Comparison of ENCODE assay signal across 17 cellular contexts in the genomic region with DNA sequence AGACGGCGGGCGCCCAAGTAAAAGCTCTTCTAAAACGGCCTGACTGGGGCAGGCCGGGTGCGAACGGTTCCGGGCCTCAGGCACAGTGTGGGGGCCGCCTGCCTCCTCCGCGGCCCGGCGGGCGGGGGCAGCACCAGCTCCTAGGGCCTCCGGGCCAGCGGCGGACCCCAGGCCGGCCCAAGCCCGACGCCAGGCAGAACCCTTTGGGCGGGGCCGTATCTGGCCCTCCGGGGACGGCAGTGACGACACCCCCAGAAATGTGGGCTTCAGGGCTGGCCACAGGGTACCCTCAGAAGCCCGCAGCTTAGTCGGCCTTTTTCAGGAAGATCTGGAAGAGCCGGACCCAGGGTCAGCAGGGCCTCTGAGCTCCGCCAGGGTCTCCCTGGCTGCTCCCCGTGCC. TPM values are rescaled to one million over a fixed set of nuclear protein-coding genes. Genes with fewer than 3 reads are reported as not detected.
DNase-seq lines count a peak whose midpoint lies in the region; ATAC-seq and TF ChIP-seq lines count a peak whose summit lies in the region.
"Had no signal": no experiment of that assay in that cellular context is flagged by ENCODE, and none has a peak within 500 bp of the region (broad histone marks: within the 10 kb centered on the region; RNA-seq: fewer than 3 reads in every experiment).

No MANE protein-coding gene starts in this region.

- H3K27me3 Mint-ChIP-seq in GM23338 (ENCODE audit: insufficient read depth, low read depth, poor library complexity) (peaks cover 22% of the 10 kb centered on the region), neural crest cell (ENCODE audit: low read depth) (peaks cover 5% of the 10 kb centered on the region)

- BruUV-seq in A673 (replicated peaks; lab: Mats Ljungman, UMichigan) = TSS peak; percentile 41
- TSS peak; percentile 48 for BruUV-seq in mammary epithelial cell (replicated peaks; lab: Mats Ljungman, UMichigan)

- H3K4me3 Mint-ChIP-seq in GM23338 (peak overlapping the region; percentile 33; the same call in 1 of the 3 replicates), neural crest cell (peak overlapping the region; percentile 78)

- H3K27ac ChIP-seq in A673 (ENCODE audit: low read depth, low read length, poor library complexity, severe bottlenecking) = no peak overlapping the region
- H3K27ac ChIP-seq in GM23338 (ENCODE audit: low read depth) = no peak overlapping the region
- no peak overlapping the region for H3K27ac ChIP-seq in mammary epithelial cell (ENCODE audit: insufficient read depth, low read depth, low read length)
- H3K27ac ChIP-seq: KMS-11 had no signal

- CTCF ChIA-PET in A673 (lab: Charles Lee) (no interaction called here), mammary epithelial cell (lab: Charles Lee; ENCODE audit: low non-redundant PET) (interaction anchor here (0.6 kb wide), 1 partner anchor 15 kb away, joined by 3 read pairs; no protein-coding TSS in a partner anchor)

- H4K20me1 ChIP-seq in GM23338 (replicated peaks; ENCODE audit: insufficient read depth) = peaks cover 6% of the 10 kb centered on the region; the same call in 1 of the 2 replicates
- peaks cover 3% of the 10 kb centered on the region for H4K20me1 ChIP-seq in mammary epithelial cell (ENCODE audit: insufficient read depth, low read length)

- H2AFZ ChIP-seq in GM23338 = no peak overlapping the region
- no peak overlapping the region for H2AFZ ChIP-seq in mammary epithelial cell (ENCODE audit: low read depth, low read length)

- H3K4me3 ChIP-seq in A673 (ENCODE audit: low read depth, low read length, poor library complexity, severe bottlenecking) = no peak overlapping the region
- no peak overlapping the region for H3K4me3 ChIP-seq in GM23338
- no peak overlapping the region for H3K4me3 ChIP-seq in mammary epithelial cell (replicated peaks in 1 of 3; ENCODE audit: insufficient read depth in 1 of 3, low read depth in 2 of 3, low read length in 3 of 3)
- H3K4me3 ChIP-seq: MG63 had no signal

- H3K4me1 Mint-ChIP-seq in GM23338 (peaks cover 22% of the 10 kb centered on the region), neural crest cell (peaks cover 11% of the 10 kb centered on the region)

- POLR2A ChIA-PET in A673 (lab: Charles Lee; ENCODE audit: low non-redundant PET) = no interaction called here

- H3K27ac Mint-ChIP-seq in GM23338 = no peak overlapping the region
- no peak overlapping the region for H3K27ac Mint-ChIP-seq in neural crest cell (ENCODE audit: unreplicated experiment)

- whole genome bisulfite sequencing in mammary epithelial cell (ENCODE audit: low coverage, missing lambda C conversion rate) = 63% methylated on average over 28 of the region's 30 CpGs

- DNase-seq in A673 (ENCODE audit: low spot score) (no peak), GM23338 (ENCODE audit: low spot score) (no peak), mammary epithelial cell (no peak), neural crest cell (ENCODE audit: low read depth, low spot score) (no peak), SHP77 (lab: John Stamatoyannopoulos, UW) (no peak)
- DNase-seq: DMS53, MG63, NCI-H1092 treated with DMSO at 0.1 percent for 48 hours, NCI-H1694, NCI-H345, NCI-H69, PC-3 had no signal

- peaks cover 11% of the 10 kb centered on the region for H3K36me3 ChIP-seq in A673 (ENCODE audit: insufficient read depth, low read length, poor library complexity, severe bottlenecking)
- no peaks in the 10 kb centered on the region; the same call in 1 of the 2 replicates for H3K36me3 ChIP-seq in GM23338 (ENCODE audit: insufficient read depth)
- peaks cover 13% of the 10 kb centered on the region for H3K36me3 ChIP-seq in mammary epithelial cell (ENCODE audit: insufficient read depth, low read length)

- H3K36me3 Mint-ChIP-seq in GM23338 (ENCODE audit: low read depth) = peaks cover 34% of the 10 kb centered on the region
- H3K36me3 Mint-ChIP-seq in neural crest cell (ENCODE audit: low read depth) = peaks cover 7% of the 10 kb centered on the region

- in situ Hi-C loops in mammary epithelial cell (cut with MboI; ENCODE audit: low sequenced_read_pairs in 2 of 2) = no loop called here

- H3K4me2 ChIP-seq in GM23338 (no peak overlapping the region), mammary epithelial cell (ENCODE audit: insufficient read depth, low read depth, low read length) (no peak overlapping the region)
- H3K4me2 ChIP-seq: KMS-11 had no signal

- ATAC-seq in GM23338 = no peak
- ATAC-seq in HG02678 (IDR thresholded peaks at IDR 0.05; ENCODE audit: unreplicated experiment) = no peak
- ATAC-seq in HG03196 (IDR thresholded peaks at IDR 0.05; ENCODE audit: unreplicated experiment) = no peak
- ATAC-seq in HG03469 (IDR thresholded peaks at IDR 0.05; ENCODE audit: unreplicated experiment) = no peak
- ATAC-seq: PC-3 had no signal

- dilution Hi-C loops in mammary epithelial cell (cut with HindIII; ENCODE audit: low sequenced_read_pairs) = no loop called here

- H3K27me3 ChIP-seq in A673 (replicated peaks; ENCODE audit: insufficient read depth, low read depth, low read length, poor library complexity) (no peaks in the 10 kb centered on the region), GM23338 (ENCODE audit: insufficient read depth) (no peaks in the 10 kb centered on the region), mammary epithelial cell (ENCODE audit: insufficient read depth, low read length) (no peaks in the 10 kb centered on the region)
- H3K27me3 ChIP-seq: MG63 had no signal

- H3K9me2 ChIP-seq in GM23338 (ENCODE audit: insufficient read depth) = no peaks in the 10 kb centered on the region

- peaks cover 10% of the 10 kb centered on the region for H3F3A ChIP-seq in GM23338 (replicated peaks; ENCODE audit: low read depth)

- H3K9ac ChIP-seq in mammary epithelial cell (ENCODE audit: insufficient read depth, low read length) = no peak overlapping the region
- H3K9ac ChIP-seq: KMS-11 had no signal

- intact Hi-C loops in A673 (cut with micrococcal nuclease; ENCODE audit: unreplicated experiment) (loop anchor here (2.0 kb wide), 1 partner anchor 35 kb away; no protein-coding TSS in a partner anchor), mammary epithelial cell (cut with micrococcal nuclease) (loop anchor here (2.0 to 10.0 kb wide), 3 partner anchors 61 to 175 kb away; a partner anchor contains a TSS)

- H3K4me1 ChIP-seq in A673 (ENCODE audit: insufficient read depth, low read length, poor library complexity, severe bottlenecking) = peaks cover 2% of the 10 kb centered on the region
- H3K4me1 ChIP-seq in GM23338 (ENCODE audit: insufficient read depth) = peaks cover 13% of the 10 kb centered on the region
- peaks cover 50% of the 10 kb centered on the region for H3K4me1 ChIP-seq in mammary epithelial cell (ENCODE audit: insufficient read depth, low read length)

- H3K79me2 ChIP-seq in GM23338 (replicated peaks; ENCODE audit: insufficient read depth) (no peaks in the 10 kb centered on the region), mammary epithelial cell (ENCODE audit: insufficient read depth, low read length) (peaks cover 15% of the 10 kb centered on the region)

- H3K9me3 ChIP-seq in A673 (ENCODE audit: low read depth, low read length, poor library complexity, severe bottlenecking) (no peaks in the 10 kb centered on the region), mammary epithelial cell (replicated peaks; ENCODE audit: insufficient read depth, low read length) (no peaks in the 10 kb centered on the region)
- H3K9me3 ChIP-seq: MG63 had no signal

- H3K9me3 Mint-ChIP-seq in GM23338 = no peaks in the 10 kb centered on the region
- H3K9me3 Mint-ChIP-seq in neural crest cell = no peaks in the 10 kb centered on the region

- no peak for TF ChIP-seq CTCF in A673 (conservative IDR thresholded peaks at IDR 0.05; ENCODE audit: low read depth, low read length)
- no peak for TF ChIP-seq CTCF in GM23338 (conservative IDR thresholded peaks at IDR 0.05; ENCODE audit: low read depth in 2 of 2)
- no peak for TF ChIP-seq CTCF in mammary epithelial cell (conservative IDR thresholded peaks at IDR 0.05 in 1 of 2, IDR thresholded peaks at IDR 0.05 in 1 of 2; ENCODE audit: extremely low read depth in 1 of 2, insufficient read depth in 1 of 2, low read depth in 1 of 2, low read length in 2 of 2)
- TF ChIP-seq CTCF in neural crest cell (conservative IDR thresholded peaks at IDR 0.05) = no peak

TF ChIP-seq in GM23338, 12 proteins besides CTCF, POLR2A, EP300 and RAD21:
- TF ChIP-seq, protein P1, sequence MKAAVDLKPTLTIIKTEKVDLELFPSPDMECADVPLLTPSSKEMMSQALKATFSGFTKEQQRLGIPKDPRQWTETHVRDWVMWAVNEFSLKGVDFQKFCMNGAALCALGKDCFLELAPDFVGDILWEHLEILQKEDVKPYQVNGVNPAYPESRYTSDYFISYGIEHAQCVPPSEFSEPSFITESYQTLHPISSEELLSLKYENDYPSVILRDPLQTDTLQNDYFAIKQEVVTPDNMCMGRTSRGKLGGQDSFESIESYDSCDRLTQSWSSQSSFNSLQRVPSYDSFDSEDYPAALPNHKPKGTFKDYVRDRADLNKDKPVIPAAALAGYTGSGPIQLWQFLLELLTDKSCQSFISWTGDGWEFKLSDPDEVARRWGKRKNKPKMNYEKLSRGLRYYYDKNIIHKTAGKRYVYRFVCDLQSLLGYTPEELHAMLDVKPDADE (IDR thresholded peaks at IDR 0.05) = no peak
- TF ChIP-seq STAT1 (IDR thresholded peaks at IDR 0.05; ENCODE audit: unreplicated experiment) (no peak), NANOG (IDR thresholded peaks at IDR 0.05; ENCODE audit: borderline replicate concordance) (no peak), EZH2 (IDR thresholded peaks at IDR 0.05; ENCODE audit: low read depth, unreplicated experiment) (no peak), CREB1 (CRISPR knock-in tag; IDR thresholded peaks at IDR 0.05; ENCODE audit: low read depth) (no peak)

RNA-seq across cellular contexts. Expression of a gene that starts 4.0 kb away (rescaled TPM):
- total RNA-seq in A673 (2021) = 0.58 and 1.5 TPM in 2 replicates
- total RNA-seq in GM23338 (2014; rRNA removed; shearing (Covaris generic)) = 1.2 and 10.1 TPM in 2 replicates
- 4.0 and 5.8 TPM in 2 replicates for polyA plus RNA-seq in GM23338 (2016; fragmentation: Nextera tagmentation; extraction: Ambion mirVana)
- total RNA-seq in mammary epithelial cell = under 1 TPM; 0.50 to 0.82 TPM
- polyA plus RNA-seq in mammary epithelial cell = 0.29 TPM
- polyA minus RNA-seq in mammary epithelial cell = not detected
- total RNA-seq in neural crest cell = 2.4 and 3.3 TPM in 2 replicates
- total RNA-seq: HT1080 had no signal

RNA-seq across cellular contexts. Expression of a gene that starts 8.9 kb away (rescaled TPM):
- total RNA-seq in A673 (2021) (59.5 and 63.9 TPM in 2 replicates), mammary epithelial cell (100 to 1,000 TPM in 1 of 2 donors, 10 to 100 TPM in 1; 88.0 to 143 TPM), neural crest cell (120 and 124 TPM in 2 replicates)
- total RNA-seq in GM23338 (2014; rRNA removed; shearing (Covaris generic)) = 101 and 102 TPM in 2 replicates
- polyA plus RNA-seq in GM23338 (2016; fragmentation: Nextera tagmentation; extraction: Ambion mirVana) (32.3 and 37.7 TPM in 2 replicates), mammary epithelial cell (157 TPM)
- polyA minus RNA-seq in mammary epithelial cell = 181 TPM

RNA-seq across cellular contexts. Expression of a gene that starts 23.0 kb away (rescaled TPM):
- total RNA-seq in A673 (2021) (84.1 and 105 TPM in 2 replicates), mammary epithelial cell (100 to 1,000 TPM; 230 to 379 TPM), neural crest cell (67.6 and 69.5 TPM in 2 replicates)
- 83.6 and 92.6 TPM in 2 replicates for total RNA-seq in GM23338 (2014; rRNA removed; shearing (Covaris generic))
- polyA plus RNA-seq in GM23338 (2016; fragmentation: Nextera tagmentation; extraction: Ambion mirVana) (52.5 and 58.0 TPM in 2 replicates), mammary epithelial cell (84.0 TPM)
- polyA minus RNA-seq in mammary epithelial cell = 66.6 TPM
